1 cellular context compared by ENCODE assay signal in the genomic region with DNA sequence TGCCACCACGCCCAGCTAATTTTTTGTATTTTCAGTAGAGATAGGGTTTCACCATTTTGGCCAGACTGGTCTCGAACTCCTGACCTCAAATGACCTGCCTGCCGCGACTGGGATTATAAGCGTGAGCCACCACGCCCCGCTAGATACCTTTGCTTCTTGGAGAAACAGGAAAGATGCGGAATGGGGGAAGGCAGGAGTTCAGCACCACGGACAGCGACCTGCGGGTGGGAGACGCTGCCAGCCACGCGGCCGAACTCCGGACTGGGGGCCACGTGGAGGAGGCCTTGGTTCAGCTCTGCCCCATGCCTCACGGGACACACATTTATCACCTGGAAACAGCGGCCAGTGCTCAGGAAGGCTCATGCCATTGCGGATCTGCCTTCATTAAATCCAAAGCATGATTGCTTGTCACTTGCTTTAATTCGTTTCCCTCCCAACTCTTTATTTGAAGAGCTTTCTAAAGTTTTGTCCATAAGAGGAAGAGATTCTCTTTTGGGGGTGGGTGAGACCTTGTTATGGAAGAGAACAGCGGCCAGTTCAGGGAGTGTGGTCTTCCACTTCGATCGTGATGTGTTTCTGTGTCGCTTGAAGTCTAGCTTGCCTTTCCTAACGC.
TF ChIP-seq lines count a peak whose summit lies in the region.

No MANE protein-coding gene starts in this region.

TF ChIP-seq in K562, 482 proteins besides CTCF, POLR2A, EP300 and RAD21 (continued from another document and continues in another):
- TF ChIP-seq, protein P1, sequence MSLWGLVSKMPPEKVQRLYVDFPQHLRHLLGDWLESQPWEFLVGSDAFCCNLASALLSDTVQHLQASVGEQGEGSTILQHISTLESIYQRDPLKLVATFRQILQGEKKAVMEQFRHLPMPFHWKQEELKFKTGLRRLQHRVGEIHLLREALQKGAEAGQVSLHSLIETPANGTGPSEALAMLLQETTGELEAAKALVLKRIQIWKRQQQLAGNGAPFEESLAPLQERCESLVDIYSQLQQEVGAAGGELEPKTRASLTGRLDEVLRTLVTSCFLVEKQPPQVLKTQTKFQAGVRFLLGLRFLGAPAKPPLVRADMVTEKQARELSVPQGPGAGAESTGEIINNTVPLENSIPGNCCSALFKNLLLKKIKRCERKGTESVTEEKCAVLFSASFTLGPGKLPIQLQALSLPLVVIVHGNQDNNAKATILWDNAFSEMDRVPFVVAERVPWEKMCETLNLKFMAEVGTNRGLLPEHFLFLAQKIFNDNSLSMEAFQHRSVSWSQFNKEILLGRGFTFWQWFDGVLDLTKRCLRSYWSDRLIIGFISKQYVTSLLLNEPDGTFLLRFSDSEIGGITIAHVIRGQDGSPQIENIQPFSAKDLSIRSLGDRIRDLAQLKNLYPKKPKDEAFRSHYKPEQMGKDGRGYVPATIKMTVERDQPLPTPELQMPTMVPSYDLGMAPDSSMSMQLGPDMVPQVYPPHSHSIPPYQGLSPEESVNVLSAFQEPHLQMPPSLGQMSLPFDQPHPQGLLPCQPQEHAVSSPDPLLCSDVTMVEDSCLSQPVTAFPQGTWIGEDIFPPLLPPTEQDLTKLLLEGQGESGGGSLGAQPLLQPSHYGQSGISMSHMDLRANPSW (CRISPR knock-in tag; IDR thresholded peaks at IDR 0.05): no peak
- TF ChIP-seq RBM17 (IDR thresholded peaks at IDR 0.05; ENCODE audit: borderline replicate concordance, low read depth, low read length) (no peak), BRF1 (IDR thresholded peaks at IDR 0.05; ENCODE audit: borderline replicate concordance, extremely low read depth, insufficient read length) (no peak), RFX1 (IDR thresholded peaks at IDR 0.05) (no peak), SP2 (IDR thresholded peaks at IDR 0.05; ENCODE audit: extremely low read depth, low read depth, low read length, poor library complexity, severe bottlenecking) (no peak), ZNF134 (CRISPR knock-in tag; conservative IDR thresholded peaks at IDR 0.05) (no peak), GABPB1 (CRISPR knock-in tag; IDR thresholded peaks at IDR 0.05) (peak; percentile 32; the same call in 1 of the 2 replicates), ZNF695 (CRISPR knock-in tag; IDR thresholded peaks at IDR 0.05) (no peak), XRCC5 (IDR thresholded peaks at IDR 0.05; ENCODE audit: low read depth, low read length) (no peak), LCOR (CRISPR knock-in tag; IDR thresholded peaks at IDR 0.05) (no peak), NR2C2 (CRISPR knock-in tag; IDR thresholded peaks at IDR 0.05) (peak; percentile 60; the same call in 1 of the 2 replicates), NR2C2 (tag; IDR thresholded peaks at IDR 0.05) (no peak), CBFB (CRISPR knock-in tag; IDR thresholded peaks at IDR 0.05) (no peak), BACH1 (tag; IDR thresholded peaks at IDR 0.05) (no peak), PHF21A (IDR thresholded peaks at IDR 0.05; ENCODE audit: borderline replicate concordance, low read depth) (no peak), SUPT5H (IDR thresholded peaks at IDR 0.05) (no peak), POLR2H (tag; IDR thresholded peaks at IDR 0.05; ENCODE audit: low read depth) (no peak), ZNF12 (CRISPR knock-in tag; IDR thresholded peaks at IDR 0.05) (0 out of 2 replicates have a peak, but pooled peaks have one; percentile 31), RCOR1 (IDR thresholded peaks at IDR 0.05; ENCODE audit: borderline replicate concordance in 1 of 2, low read depth in 2 of 2, low read length in 2 of 2) (peak in 1 of 2 experiments; percentile 57; a peak in 1 of 4 replicates), RB1 (IDR thresholded peaks at IDR 0.05; ENCODE audit: low read depth) (no peak), SMARCC2 (IDR thresholded peaks at IDR 0.05; ENCODE audit: low read depth) (no peak), MIER1 (IDR thresholded peaks at IDR 0.05; ENCODE audit: low read depth) (peak; percentile 96), NR4A1 (CRISPR knock-in tag; IDR thresholded peaks at IDR 0.05) (no peak), NR4A1 (tag; IDR thresholded peaks at IDR 0.05) (no peak), TEAD1 (CRISPR knock-in tag; IDR thresholded peaks at IDR 0.05) (peak in 1 of 2 experiments; percentile 71; a peak in 1 of 4 replicates)
- TF ChIP-seq, protein P2, sequence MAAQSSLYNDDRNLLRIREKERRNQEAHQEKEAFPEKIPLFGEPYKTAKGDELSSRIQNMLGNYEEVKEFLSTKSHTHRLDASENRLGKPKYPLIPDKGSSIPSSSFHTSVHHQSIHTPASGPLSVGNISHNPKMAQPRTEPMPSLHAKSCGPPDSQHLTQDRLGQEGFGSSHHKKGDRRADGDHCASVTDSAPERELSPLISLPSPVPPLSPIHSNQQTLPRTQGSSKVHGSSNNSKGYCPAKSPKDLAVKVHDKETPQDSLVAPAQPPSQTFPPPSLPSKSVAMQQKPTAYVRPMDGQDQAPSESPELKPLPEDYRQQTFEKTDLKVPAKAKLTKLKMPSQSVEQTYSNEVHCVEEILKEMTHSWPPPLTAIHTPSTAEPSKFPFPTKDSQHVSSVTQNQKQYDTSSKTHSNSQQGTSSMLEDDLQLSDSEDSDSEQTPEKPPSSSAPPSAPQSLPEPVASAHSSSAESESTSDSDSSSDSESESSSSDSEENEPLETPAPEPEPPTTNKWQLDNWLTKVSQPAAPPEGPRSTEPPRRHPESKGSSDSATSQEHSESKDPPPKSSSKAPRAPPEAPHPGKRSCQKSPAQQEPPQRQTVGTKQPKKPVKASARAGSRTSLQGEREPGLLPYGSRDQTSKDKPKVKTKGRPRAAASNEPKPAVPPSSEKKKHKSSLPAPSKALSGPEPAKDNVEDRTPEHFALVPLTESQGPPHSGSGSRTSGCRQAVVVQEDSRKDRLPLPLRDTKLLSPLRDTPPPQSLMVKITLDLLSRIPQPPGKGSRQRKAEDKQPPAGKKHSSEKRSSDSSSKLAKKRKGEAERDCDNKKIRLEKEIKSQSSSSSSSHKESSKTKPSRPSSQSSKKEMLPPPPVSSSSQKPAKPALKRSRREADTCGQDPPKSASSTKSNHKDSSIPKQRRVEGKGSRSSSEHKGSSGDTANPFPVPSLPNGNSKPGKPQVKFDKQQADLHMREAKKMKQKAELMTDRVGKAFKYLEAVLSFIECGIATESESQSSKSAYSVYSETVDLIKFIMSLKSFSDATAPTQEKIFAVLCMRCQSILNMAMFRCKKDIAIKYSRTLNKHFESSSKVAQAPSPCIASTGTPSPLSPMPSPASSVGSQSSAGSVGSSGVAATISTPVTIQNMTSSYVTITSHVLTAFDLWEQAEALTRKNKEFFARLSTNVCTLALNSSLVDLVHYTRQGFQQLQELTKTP (IDR thresholded peaks at IDR 0.05; ENCODE audit: low read depth in 1 of 2, partially characterized antibody in 2 of 2): peak in 1 of 2 experiments; percentile 84
- TF ChIP-seq, protein P3, sequence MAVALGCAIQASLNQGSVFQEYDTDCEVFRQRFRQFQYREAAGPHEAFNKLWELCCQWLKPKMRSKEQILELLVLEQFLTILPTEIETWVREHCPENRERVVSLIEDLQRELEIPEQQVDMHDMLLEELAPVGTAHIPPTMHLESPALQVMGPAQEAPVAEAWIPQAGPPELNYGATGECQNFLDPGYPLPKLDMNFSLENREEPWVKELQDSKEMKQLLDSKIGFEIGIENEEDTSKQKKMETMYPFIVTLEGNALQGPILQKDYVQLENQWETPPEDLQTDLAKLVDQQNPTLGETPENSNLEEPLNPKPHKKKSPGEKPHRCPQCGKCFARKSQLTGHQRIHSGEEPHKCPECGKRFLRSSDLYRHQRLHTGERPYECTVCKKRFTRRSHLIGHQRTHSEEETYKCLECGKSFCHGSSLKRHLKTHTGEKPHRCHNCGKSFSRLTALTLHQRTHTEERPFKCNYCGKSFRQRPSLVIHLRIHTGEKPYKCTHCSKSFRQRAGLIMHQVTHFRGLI (CRISPR knock-in tag; IDR thresholded peaks at IDR 0.05): no peak
- TF ChIP-seq, protein P4, sequence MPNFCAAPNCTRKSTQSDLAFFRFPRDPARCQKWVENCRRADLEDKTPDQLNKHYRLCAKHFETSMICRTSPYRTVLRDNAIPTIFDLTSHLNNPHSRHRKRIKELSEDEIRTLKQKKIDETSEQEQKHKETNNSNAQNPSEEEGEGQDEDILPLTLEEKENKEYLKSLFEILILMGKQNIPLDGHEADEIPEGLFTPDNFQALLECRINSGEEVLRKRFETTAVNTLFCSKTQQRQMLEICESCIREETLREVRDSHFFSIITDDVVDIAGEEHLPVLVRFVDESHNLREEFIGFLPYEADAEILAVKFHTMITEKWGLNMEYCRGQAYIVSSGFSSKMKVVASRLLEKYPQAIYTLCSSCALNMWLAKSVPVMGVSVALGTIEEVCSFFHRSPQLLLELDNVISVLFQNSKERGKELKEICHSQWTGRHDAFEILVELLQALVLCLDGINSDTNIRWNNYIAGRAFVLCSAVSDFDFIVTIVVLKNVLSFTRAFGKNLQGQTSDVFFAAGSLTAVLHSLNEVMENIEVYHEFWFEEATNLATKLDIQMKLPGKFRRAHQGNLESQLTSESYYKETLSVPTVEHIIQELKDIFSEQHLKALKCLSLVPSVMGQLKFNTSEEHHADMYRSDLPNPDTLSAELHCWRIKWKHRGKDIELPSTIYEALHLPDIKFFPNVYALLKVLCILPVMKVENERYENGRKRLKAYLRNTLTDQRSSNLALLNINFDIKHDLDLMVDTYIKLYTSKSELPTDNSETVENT (CRISPR knock-in tag; IDR thresholded peaks at IDR 0.05): no peak
- TF ChIP-seq, protein P5, sequence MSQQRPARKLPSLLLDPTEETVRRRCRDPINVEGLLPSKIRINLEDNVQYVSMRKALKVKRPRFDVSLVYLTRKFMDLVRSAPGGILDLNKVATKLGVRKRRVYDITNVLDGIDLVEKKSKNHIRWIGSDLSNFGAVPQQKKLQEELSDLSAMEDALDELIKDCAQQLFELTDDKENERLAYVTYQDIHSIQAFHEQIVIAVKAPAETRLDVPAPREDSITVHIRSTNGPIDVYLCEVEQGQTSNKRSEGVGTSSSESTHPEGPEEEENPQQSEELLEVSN (IDR thresholded peaks at IDR 0.05; ENCODE audit: borderline replicate concordance in 1 of 2, extremely low read depth in 1 of 2, insufficient read depth in 1 of 2, insufficient read length in 1 of 2, low read depth in 1 of 2, low read length in 1 of 2, poor library complexity in 1 of 2, severe bottlenecking in 1 of 2): peak; percentile 69 to 89
- TF ChIP-seq, protein P6, sequence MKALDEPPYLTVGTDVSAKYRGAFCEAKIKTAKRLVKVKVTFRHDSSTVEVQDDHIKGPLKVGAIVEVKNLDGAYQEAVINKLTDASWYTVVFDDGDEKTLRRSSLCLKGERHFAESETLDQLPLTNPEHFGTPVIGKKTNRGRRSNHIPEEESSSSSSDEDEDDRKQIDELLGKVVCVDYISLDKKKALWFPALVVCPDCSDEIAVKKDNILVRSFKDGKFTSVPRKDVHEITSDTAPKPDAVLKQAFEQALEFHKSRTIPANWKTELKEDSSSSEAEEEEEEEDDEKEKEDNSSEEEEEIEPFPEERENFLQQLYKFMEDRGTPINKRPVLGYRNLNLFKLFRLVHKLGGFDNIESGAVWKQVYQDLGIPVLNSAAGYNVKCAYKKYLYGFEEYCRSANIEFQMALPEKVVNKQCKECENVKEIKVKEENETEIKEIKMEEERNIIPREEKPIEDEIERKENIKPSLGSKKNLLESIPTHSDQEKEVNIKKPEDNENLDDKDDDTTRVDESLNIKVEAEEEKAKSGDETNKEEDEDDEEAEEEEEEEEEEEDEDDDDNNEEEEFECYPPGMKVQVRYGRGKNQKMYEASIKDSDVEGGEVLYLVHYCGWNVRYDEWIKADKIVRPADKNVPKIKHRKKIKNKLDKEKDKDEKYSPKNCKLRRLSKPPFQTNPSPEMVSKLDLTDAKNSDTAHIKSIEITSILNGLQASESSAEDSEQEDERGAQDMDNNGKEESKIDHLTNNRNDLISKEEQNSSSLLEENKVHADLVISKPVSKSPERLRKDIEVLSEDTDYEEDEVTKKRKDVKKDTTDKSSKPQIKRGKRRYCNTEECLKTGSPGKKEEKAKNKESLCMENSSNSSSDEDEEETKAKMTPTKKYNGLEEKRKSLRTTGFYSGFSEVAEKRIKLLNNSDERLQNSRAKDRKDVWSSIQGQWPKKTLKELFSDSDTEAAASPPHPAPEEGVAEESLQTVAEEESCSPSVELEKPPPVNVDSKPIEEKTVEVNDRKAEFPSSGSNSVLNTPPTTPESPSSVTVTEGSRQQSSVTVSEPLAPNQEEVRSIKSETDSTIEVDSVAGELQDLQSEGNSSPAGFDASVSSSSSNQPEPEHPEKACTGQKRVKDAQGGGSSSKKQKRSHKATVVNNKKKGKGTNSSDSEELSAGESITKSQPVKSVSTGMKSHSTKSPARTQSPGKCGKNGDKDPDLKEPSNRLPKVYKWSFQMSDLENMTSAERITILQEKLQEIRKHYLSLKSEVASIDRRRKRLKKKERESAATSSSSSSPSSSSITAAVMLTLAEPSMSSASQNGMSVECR (CRISPR knock-in tag; IDR thresholded peaks at IDR 0.05): peak; percentile 78; the same call in 1 of the 2 replicates
- TF ChIP-seq, protein P7, sequence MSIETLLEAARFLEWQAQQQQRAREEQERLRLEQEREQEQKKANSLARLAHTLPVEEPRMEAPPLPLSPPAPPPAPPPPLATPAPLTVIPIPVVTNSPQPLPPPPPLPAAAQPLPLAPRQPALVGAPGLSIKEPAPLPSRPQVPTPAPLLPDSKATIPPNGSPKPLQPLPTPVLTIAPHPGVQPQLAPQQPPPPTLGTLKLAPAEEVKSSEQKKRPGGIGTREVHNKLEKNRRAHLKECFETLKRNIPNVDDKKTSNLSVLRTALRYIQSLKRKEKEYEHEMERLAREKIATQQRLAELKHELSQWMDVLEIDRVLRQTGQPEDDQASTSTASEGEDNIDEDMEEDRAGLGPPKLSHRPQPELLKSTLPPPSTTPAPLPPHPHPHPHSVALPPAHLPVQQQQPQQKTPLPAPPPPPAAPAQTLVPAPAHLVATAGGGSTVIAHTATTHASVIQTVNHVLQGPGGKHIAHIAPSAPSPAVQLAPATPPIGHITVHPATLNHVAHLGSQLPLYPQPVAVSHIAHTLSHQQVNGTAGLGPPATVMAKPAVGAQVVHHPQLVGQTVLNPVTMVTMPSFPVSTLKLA (conservative IDR thresholded peaks at IDR 0.05): peak; percentile 93 to 97
- TF ChIP-seq, protein P8, sequence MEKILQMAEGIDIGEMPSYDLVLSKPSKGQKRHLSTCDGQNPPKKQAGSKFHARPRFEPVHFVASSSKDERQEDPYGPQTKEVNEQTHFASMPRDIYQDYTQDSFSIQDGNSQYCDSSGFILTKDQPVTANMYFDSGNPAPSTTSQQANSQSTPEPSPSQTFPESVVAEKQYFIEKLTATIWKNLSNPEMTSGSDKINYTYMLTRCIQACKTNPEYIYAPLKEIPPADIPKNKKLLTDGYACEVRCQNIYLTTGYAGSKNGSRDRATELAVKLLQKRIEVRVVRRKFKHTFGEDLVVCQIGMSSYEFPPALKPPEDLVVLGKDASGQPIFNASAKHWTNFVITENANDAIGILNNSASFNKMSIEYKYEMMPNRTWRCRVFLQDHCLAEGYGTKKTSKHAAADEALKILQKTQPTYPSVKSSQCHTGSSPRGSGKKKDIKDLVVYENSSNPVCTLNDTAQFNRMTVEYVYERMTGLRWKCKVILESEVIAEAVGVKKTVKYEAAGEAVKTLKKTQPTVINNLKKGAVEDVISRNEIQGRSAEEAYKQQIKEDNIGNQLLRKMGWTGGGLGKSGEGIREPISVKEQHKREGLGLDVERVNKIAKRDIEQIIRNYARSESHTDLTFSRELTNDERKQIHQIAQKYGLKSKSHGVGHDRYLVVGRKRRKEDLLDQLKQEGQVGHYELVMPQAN (IDR thresholded peaks at IDR 0.05; ENCODE audit: borderline replicate concordance): peak; percentile 87; the same call in 1 of the 2 replicates
